ENCODE assay signal across 21 cellular contexts in genomic region chr18:10402876-10403559, GRCh38. TPM values are rescaled to one million over a fixed set of nuclear protein-coding genes. Genes with fewer than 3 reads are reported as not detected.
"Had no signal": no experiment of that assay in that cellular context is flagged by ENCODE, and none has a peak within 500 bp of the region (broad histone marks: within the 10 kb centered on the region; RNA-seq: fewer than 3 reads in every experiment).

No MANE protein-coding gene starts in this region.

- H3K36me3 ChIP-seq: left lung, tibial nerve, uterus had no signal

- H3K4me1 ChIP-seq: parathyroid adenoma, uterus had no signal

- H2AFZ ChIP-seq: parathyroid adenoma had no signal

- FAIRE-seq: colon, frontal cortex, keratinocyte had no signal

- H3K79me2 ChIP-seq: parathyroid adenoma had no signal

- ATAC-seq: activated CD8-positive, alpha-beta T cell treated with anti-CD3 and anti-CD28 coated beads for 36 hours; activated T-helper 17 cell treated with anti-CD3 and anti-CD28 coated beads, Interleukin-2, amount 50 U/mL, for 72 hours; naive thymus-derived CD4-positive, alpha-beta T cell had no signal

- DNase-seq: activated CD4-positive, alpha-beta T cell treated with anti-CD3 and anti-CD28 coated beads, Interleukin-2, amount 10 ng/mL, durations not matched to agents 24 days and 14 days; activated CD8-positive, alpha-beta T cell treated with anti-CD3 and anti-CD28 coated beads for 36 hours; activated naive CD4-positive, alpha-beta T cell; activated naive CD8-positive, alpha-beta T cell treated with anti-CD3 and anti-CD28 coated beads, Interleukin-2, amount 10 ng/mL, durations not matched to agents 7 days and 5 days; activated T-cell treated with anti-CD3 and anti-CD28 coated beads, Interleukin-2, amount 50 U/mL, for 1 hour; central memory CD4-positive, alpha-beta T cell; left lung; mesenchymal stem cell; naive thymus-derived CD4-positive, alpha-beta T cell; stimulated activated CD4-positive, alpha-beta T cell treated with anti-CD3 and anti-CD28 coated beads, Interleukin-1b, Interleukin-23, amount 100 ng/mL, for 48 hours; stimulated activated CD8-positive, alpha-beta memory T cell treated with anti-CD3 and anti-CD28 coated beads, Interleukin-4, amount 100 ng/mL, for 48 hours; stimulated activated naive CD4-positive, alpha-beta T cell treated with Interleukin-2 at 50 U/mL for 16 hours; T1000 had no signal

- H3K9me3 ChIP-seq: left lung, tibial nerve, uterus had no signal

- H3K27me3 ChIP-seq: left lung, tibial nerve, uterus had no signal

- H3K9ac ChIP-seq: parathyroid adenoma had no signal

- H3K4me3 ChIP-seq: left lung, tibial nerve, uterus had no signal

- H3K27ac ChIP-seq: left lung, parathyroid adenoma had no signal

RNA-seq across cellular contexts. Expression of gene APCDD1, which starts 51.4 kb away (rescaled TPM):
- total RNA-seq: activated CD4-positive, alpha-beta T cell treated with anti-CD3 and anti-CD28 coated beads, Interleukin-2, amount 10 ng/mL, durations not matched to agents 24 days and 14 days; activated CD8-positive, alpha-beta T cell treated with anti-CD3 and anti-CD28 coated beads for 36 hours; activated naive CD8-positive, alpha-beta T cell treated with anti-CD3 and anti-CD28 coated beads, Interleukin-2, amount 10 ng/mL, durations not matched to agents 7 days and 5 days; activated T-helper 17 cell treated with anti-CD3 and anti-CD28 coated beads, Interleukin-2, amount 50 U/mL, for 72 hours; T-helper 1 cell treated with Interleukin-12 subunit alpha and Interleukin-12 subunit beta and Interleukin-4 antibody, amounts not matched to agents 30 ng/mL and 1 ng/mL, for 36 hours had no signal
- polyA plus RNA-seq: naive thymus-derived CD4-positive, alpha-beta T cell had no signal
